Comparison of ENCODE assay signal across 8 cellular contexts in genomic region chr3:146550743-146551510, GRCh38. TPM values are rescaled to one million over a fixed set of nuclear protein-coding genes. Genes with fewer than 3 reads are reported as not detected.
DNase-seq lines count a peak whose midpoint lies in the region; ATAC-seq and TF ChIP-seq lines count a peak whose summit lies in the region.

No MANE protein-coding gene starts in this region.

- no peaks in the 10 kb centered on the region for H4K20me1 ChIP-seq in PC-3 (ENCODE audit: low read length)

- 0 out of 2 replicates have a peak, but pooled peaks cover 3% of the 10 kb centered on the region for H3K9me2 ChIP-seq in PC-3 (replicated peaks; ENCODE audit: low read length)

- H3K9ac ChIP-seq in PC-3 (ENCODE audit: low read length): no peak overlapping the region

- H3K9me3 ChIP-seq in PC-3 (ENCODE audit: low read length): no peaks in the 10 kb centered on the region

- H3K79me2 ChIP-seq in PC-3 (ENCODE audit: low read length): no peaks in the 10 kb centered on the region

- H3K36me3 ChIP-seq in PC-3 (ENCODE audit: low read depth, low read length): no peaks in the 10 kb centered on the region

- CTCF ChIA-PET in PC-3 (lab: Charles Lee): interaction anchor here (0.5 kb wide), 1 partner anchor 129 kb away, joined by 3 read pairs; no protein-coding TSS in a partner anchor

- 0 out of 2 replicates have a peak overlapping the region, but pooled peaks have one; percentile 14 for H3K27ac ChIP-seq in PC-3 (ENCODE audit: low read length)

- POLR2A ChIA-PET in PC-3 (lab: Charles Lee; ENCODE audit: unreplicated experiment): no interaction called here

- no peak for DNase-seq in activated CD4-positive, CD25-positive, alpha-beta regulatory T cell (lab: John Stamatoyannopoulos, UW)
- DNase-seq in PC-3 (peak; percentile 82), glomerular visceral epithelial cell (ENCODE audit: extremely low spot score) (peak; percentile 70), KG1 (lab: John Stamatoyannopoulos, UW) (no peak), 8988T (no peak), cortex of kidney (lab: John Stamatoyannopoulos, UW) (no peak)

- no peaks in the 10 kb centered on the region for H3F3A ChIP-seq in PC-3 (ENCODE audit: low read length, unreplicated experiment)

- no TSS peak for BruUV-seq in PC-3 (replicated peaks; lab: Mats Ljungman, UMichigan)

- ATAC-seq in activated CD4-positive, CD25-positive, alpha-beta regulatory T cell treated with anti-CD3 and anti-CD28 coated beads, Interleukin-2, amount 50 U/mL, for 24 hours: peak; percentile 72 to 81
- ATAC-seq in HG02798 (IDR thresholded peaks at IDR 0.05; ENCODE audit: poor library complexity, unreplicated experiment) (peak; percentile 73), PC-3 (peak; percentile 96)

- H3K4me2 ChIP-seq in PC-3 (ENCODE audit: low read length): peak overlapping the region; percentile 32; the same call in 1 of the 2 replicates

- no peak overlapping the region for H3K4me3 ChIP-seq in PC-3 (ENCODE audit: low read length)

- no peak for TF ChIP-seq CTCF in PC-3 (conservative IDR thresholded peaks at IDR 0.05; ENCODE audit: low read depth, low read length)

- H3K4me1 ChIP-seq in PC-3 (ENCODE audit: insufficient read depth, low read length): peaks cover 12% of the 10 kb centered on the region

- no peaks in the 10 kb centered on the region for H3K27me3 ChIP-seq in PC-3 (ENCODE audit: low read length)

- no peak overlapping the region for H2AFZ ChIP-seq in PC-3 (ENCODE audit: low read length)

- intact Hi-C loops in PC-3 (cut with micrococcal nuclease): no loop called here

RNA-seq across cellular contexts. Expression of gene PLSCR1, which starts 6.5 kb away (rescaled TPM):
- 31.4 and 48.8 TPM in 2 replicates for total RNA-seq in PC-3 (2014; rRNA removed)

RNA-seq across cellular contexts. Expression of gene PLSCR5, which starts 54.2 kb away (rescaled TPM):
- not detected in 2 replicates for total RNA-seq in PC-3 (2014; rRNA removed)

Comparison
In these comparisons a context has a peak if more than half of its experiments do, and no peak if none do; other contexts are left out.
1. DNase-seq: peak in PC-3 (single experiment) and glomerular visceral epithelial cell (single experiment); none in activated CD4-positive, CD25-positive, alpha-beta regulatory T cell (0 of 4), KG1 (single experiment), 8988T (single experiment) and cortex of kidney (single experiment).
2. Peak in every context shown above with its lines, with median percentiles within 50 percentile points of each other: ATAC-seq.